ENCODE assay signal across 7 cellular contexts in the genomic region with DNA sequence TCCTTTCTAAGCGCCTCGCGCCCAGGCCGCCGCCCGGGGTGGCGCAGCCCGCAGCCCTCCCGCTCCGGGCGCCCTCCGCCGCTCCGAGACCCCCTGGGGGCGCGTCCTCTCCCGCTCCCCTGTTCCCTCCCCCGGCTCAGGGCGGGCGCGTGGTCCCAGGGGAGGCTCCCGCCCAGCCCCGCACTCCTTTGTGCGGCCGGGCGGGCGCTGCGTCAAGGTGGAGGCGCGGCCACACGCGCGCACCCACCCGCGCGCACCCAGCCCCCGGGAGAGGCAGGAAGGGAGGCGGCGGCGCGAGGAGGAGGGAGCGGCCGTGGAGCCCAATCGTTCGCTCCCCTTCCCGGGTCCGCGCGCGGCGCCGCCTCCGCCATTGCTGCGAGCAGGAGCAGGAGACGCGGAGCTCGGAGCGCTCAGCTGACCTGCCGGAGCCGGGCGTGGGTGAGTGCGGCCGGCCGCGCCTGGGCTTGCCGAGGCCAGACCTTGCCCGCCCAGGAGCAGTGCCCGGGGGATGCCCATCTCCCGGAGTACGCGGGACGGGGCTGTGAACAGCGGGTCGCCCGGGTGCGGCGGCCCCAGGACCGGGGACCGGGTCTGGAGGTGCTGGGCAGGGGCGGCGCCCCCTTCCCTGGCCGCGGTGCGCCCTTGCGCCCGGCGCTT. TPM values are rescaled to one million over a fixed set of nuclear protein-coding genes. Genes with fewer than 3 reads are reported as not detected.
DNase-seq lines count a peak whose midpoint lies in the region; ATAC-seq and TF ChIP-seq lines count a peak whose summit lies in the region.

A gene with protein sequence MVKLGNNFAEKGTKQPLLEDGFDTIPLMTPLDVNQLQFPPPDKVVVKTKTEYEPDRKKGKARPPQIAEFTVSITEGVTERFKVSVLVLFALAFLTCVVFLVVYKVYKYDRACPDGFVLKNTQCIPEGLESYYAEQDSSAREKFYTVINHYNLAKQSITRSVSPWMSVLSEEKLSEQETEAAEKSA (plus strand): TSS at position 367 of the 657 bp plus-strand sequence. CDS start 528 bp downstream, outside the sequence.

- H3K27me3 ChIP-seq in H7 (ENCODE audit: control insufficient read depth, insufficient read depth, low read length): peaks cover 44% of the 10 kb centered on the region
- H3K27me3 ChIP-seq in left lung: peaks cover 45 to 94% of the 10 kb centered on the region in 2 donors

- H3K9me3 ChIP-seq in left lung: no peaks in the 10 kb centered on the region

- ATAC-seq in left lung (peak; percentile 55), GM19397 (IDR thresholded peaks at IDR 0.05; ENCODE audit: unreplicated experiment) (no peak)
- ATAC-seq in stimulated activated naive CD8-positive, alpha-beta T cell treated with anti-CD3 and anti-CD28 coated beads, Interleukin-15, Interleukin-2, amounts not matched to agents 100 U/mL and 50 U/mL, for 24 hours: peak; percentile 29

- peaks cover 12 to 27% of the 10 kb centered on the region in 2 donors for H3K4me1 ChIP-seq in left lung

- DNase-seq in H7 (peak; percentile 88), SW480 (ENCODE audit: low spot score) (peak; percentile 8), caudate nucleus (lab: John Stamatoyannopoulos, UW) (peak in 37 of 61 donors; percentile 6 to 73 (median 40)), left lung (no peak), RPMI8226 (no peak)
- peak; percentile 59 for DNase-seq in stimulated activated naive CD8-positive, alpha-beta T cell treated with anti-CD3 and anti-CD28 coated beads, Interleukin-15, Interleukin-2, amounts not matched to agents 100 U/mL and 50 U/mL, for 24 hours

- no peak for TF ChIP-seq CTCF in left lung (IDR thresholded peaks at IDR 0.05)

- H3K27ac ChIP-seq in caudate nucleus (ENCODE audit: low read depth, low read length): peak within 1 kb of the TSS; percentile 44
- no peak within 1 kb of the TSS for H3K27ac ChIP-seq in left lung

- H3K36me3 ChIP-seq in H7 (replicated peaks; ENCODE audit: control insufficient read depth, insufficient read depth, low read length) (peaks cover under 1% of the 10 kb centered on the region; the same call in 1 of the 2 replicates), left lung (no peaks in the 10 kb centered on the region)

- intact Hi-C loops in left lung (cut with DNase I): no loop called here

- H3K4me3 ChIP-seq in H7 (ENCODE audit: insufficient read depth, low read depth, low read length): peak within 1 kb of the TSS; percentile 65
- H3K4me3 ChIP-seq in left lung: peak within 1 kb of the TSS; percentile 22 to 29

RNA-seq across cellular contexts. Expression of the gene that starts here (rescaled TPM):
- total RNA-seq in H7 (2014; rRNA removed; shearing (Covaris generic)): 25.3 and 31.1 TPM in 2 replicates
- 1 to 10 TPM in 1 of 2 donors, under 1 TPM in 1; 0.86 to 5.5 TPM for total RNA-seq in left lung

Comparison
In these comparisons a context has a peak if more than half of its experiments do, and no peak if none do; other contexts are left out.
1. DNase-seq: peak in H7 (single experiment), SW480 (single experiment), caudate nucleus (37 of 61) and stimulated activated naive CD8-positive, alpha-beta T cell treated with anti-CD3 and anti-CD28 coated beads, Interleukin-15, Interleukin-2, amounts not matched to agents 100 U/mL and 50 U/mL, for 24 hours (single experiment); none in left lung (0 of 2) and RPMI8226 (single experiment).